ENCODE assay signal across 21 cellular contexts in genomic region chr10:3704565-3705360, GRCh38.
DNase-seq lines count a peak whose midpoint lies in the region; ATAC-seq, FAIRE-seq and TF ChIP-seq lines count a peak whose summit lies in the region.
"Had no signal": no experiment of that assay in that cellular context is flagged by ENCODE, and none has a peak within 500 bp of the region (broad histone marks: within the 10 kb centered on the region; RNA-seq: fewer than 3 reads in every experiment).

No MANE protein-coding gene starts in this region.

- peak overlapping the region; percentile 38 to 83 (median 71) for H3K4me2 ChIP-seq in BLaER1 treated with 17β-estradiol and CSF1 and Interleukin-3, amounts not matched to agents 10 nM and 100 nM
- no peak overlapping the region for H3K4me2 ChIP-seq in GM23338
- no peak overlapping the region for H3K4me2 ChIP-seq in K562 (ENCODE audit: insufficient read depth, low read length)

- H3K4me1 ChIP-seq in BLaER1 treated with 17β-estradiol and CSF1 and Interleukin-3, amounts not matched to agents 10 nM and 100 nM: peaks cover 22 to 91% (median 61%) of the 10 kb centered on the region in 10 experiments
- H3K4me1 ChIP-seq in GM23338 (ENCODE audit: insufficient read depth): peaks cover 7% of the 10 kb centered on the region; the same call in 1 of the 2 replicates
- peaks cover 0 to 19% of the 10 kb centered on the region in 2 experiments; a peak in 4 of 5 replicates for H3K4me1 ChIP-seq in K562 (replicated peaks in 1 of 2; ENCODE audit: control insufficient read depth in 2 of 2, insufficient read depth in 2 of 2, low read length in 2 of 2)
- peaks cover 14% of the 10 kb centered on the region for H3K4me1 ChIP-seq in left ventricle myocardium inferior

- FAIRE-seq in K562 (lab: Jason Lieb, UNC): no peak
- FAIRE-seq: D721Med had no signal

- no peak for TF ChIP-seq POLR2A in K562 (conservative IDR thresholded peaks at IDR 0.05)

- POLR2A ChIA-PET in K562 (lab: Yijun Ruan, JAX): interaction anchor here (0.7 to 1.5 kb wide), 4 partner anchors 14 to 81 kb away, joined by 3 to 4 read pairs (median 4); partner anchors contain the start of gene KLF6

- no peak overlapping the region for H3K27ac Mint-ChIP-seq in GM23338
- H3K27ac Mint-ChIP-seq: B cell; CD8-positive, alpha-beta T cell had no signal

- DNase-seq in GM23338 (ENCODE audit: low spot score) (no peak), K562 (ENCODE audit: extremely low read depth in 1 of 4, low spot score in 3 of 4) (peak in 1 of 4 experiments; percentile 24), left ventricle myocardium inferior (no peak), RKO (ENCODE audit: low spot score) (no peak), DMS153 (lab: John Stamatoyannopoulos, UW) (no peak)
- no peak for DNase-seq in stimulated activated naive CD4-positive, alpha-beta T cell (lab: John Stamatoyannopoulos, UW)
- DNase-seq: CD8-positive, alpha-beta T cell; DMS79 treated with DMSO at 0.1 percent for 48 hours; GOT3; MV-4-11; NCI-H146; NCI-H2081 treated with DMSO at 0.1 percent for 48 hours; NCI-H226; NCI-H524 treated with DMSO at 0.1 percent for 48 hours; SHP77 treated with DMSO at 0.1 percent for 48 hours; T-helper 1 cell had no signal

- intact Hi-C loops in K562 (cut with micrococcal nuclease) (no loop called here), left ventricle myocardium inferior (cut with micrococcal nuclease) (no loop called here)

- no peaks in the 10 kb centered on the region for H3F3A ChIP-seq in GM23338 (replicated peaks; ENCODE audit: low read depth)

- H3K9ac ChIP-seq in BLaER1 treated with 17β-estradiol and CSF1 and Interleukin-3, amounts not matched to agents 10 nM and 100 nM: peak overlapping the region in 4 of 11 experiments; percentile 4 to 63 (median 8); a peak in 6 of 22 replicates
- no peak overlapping the region; a peak in 1 of 4 replicates for H3K9ac ChIP-seq in K562 (ENCODE audit: insufficient read depth in 1 of 2, low read depth in 2 of 2, low read length in 2 of 2)

- no peak overlapping the region for H3K4me3 Mint-ChIP-seq in GM23338
- H3K4me3 Mint-ChIP-seq: B cell; CD8-positive, alpha-beta T cell had no signal

- TF ChIP-seq EP300 in K562 (IDR thresholded peaks at IDR 0.05; ENCODE audit: low read length): no peak

- H3K36me3 Mint-ChIP-seq in GM23338 (ENCODE audit: low read depth): no peaks in the 10 kb centered on the region
- H3K36me3 Mint-ChIP-seq: CD8-positive, alpha-beta T cell had no signal

- H3K79me2 ChIP-seq in GM23338 (replicated peaks; ENCODE audit: insufficient read depth) (no peaks in the 10 kb centered on the region), K562 (ENCODE audit: control insufficient read depth, insufficient read depth, low read length) (no peaks in the 10 kb centered on the region)

- peak overlapping the region in 4 of 11 experiments; percentile 15 to 68 (median 27); a peak in 7 of 22 replicates for H3K27ac ChIP-seq in BLaER1 treated with 17β-estradiol and CSF1 and Interleukin-3, amounts not matched to agents 10 nM and 100 nM
- H3K27ac ChIP-seq in GM23338 (ENCODE audit: low read depth) (no peak overlapping the region), K562 (ENCODE audit: extremely low read depth, low read depth, low read length) (no peak overlapping the region), left ventricle myocardium inferior (replicated peaks) (peak overlapping the region; percentile 27)

- H3K9me3 Mint-ChIP-seq in GM23338: no peaks in the 10 kb centered on the region
- H3K9me3 Mint-ChIP-seq: CD8-positive, alpha-beta T cell had no signal

- TF ChIP-seq CTCF in GM23338 (conservative IDR thresholded peaks at IDR 0.05; ENCODE audit: low read depth in 2 of 2): no peak
- no peak for TF ChIP-seq CTCF in K562 (IDR thresholded peaks at IDR 0.05 in 2 of 3, conservative IDR thresholded peaks at IDR 0.05 in 1 of 3; ENCODE audit: insufficient read depth in 2 of 3, low read depth in 1 of 3, low read length in 3 of 3)
- no peak for TF ChIP-seq CTCF in left ventricle myocardium inferior (IDR thresholded peaks at IDR 0.05; ENCODE audit: borderline replicate concordance)

- H3K9me2 ChIP-seq in GM23338 (ENCODE audit: insufficient read depth): no peaks in the 10 kb centered on the region

- in situ Hi-C loops in K562 (cut with MboI): no loop called here

- H2AFZ ChIP-seq in GM23338 (peak overlapping the region; percentile 35; the same call in 1 of the 2 replicates), K562 (ENCODE audit: low read depth, low read length) (no peak overlapping the region)

- peaks cover 0 to 21% (median 5%) of the 10 kb centered on the region in 11 experiments; a peak in 6 of 22 replicates for H3K9me3 ChIP-seq in BLaER1 treated with 17β-estradiol and CSF1 and Interleukin-3, amounts not matched to agents 10 nM and 100 nM (replicated peaks in 1 of 11)
- no peaks in the 10 kb centered on the region for H3K9me3 ChIP-seq in K562 (replicated peaks; ENCODE audit: control insufficient read depth, insufficient read depth, low read depth, low read length)
- no peaks in the 10 kb centered on the region for H3K9me3 ChIP-seq in left ventricle myocardium inferior (replicated peaks)

- no peaks in the 10 kb centered on the region for H3K27me3 Mint-ChIP-seq in GM23338 (ENCODE audit: insufficient read depth, low read depth, poor library complexity)
- H3K27me3 Mint-ChIP-seq: B cell had no signal

- peaks cover 11% of the 10 kb centered on the region for H3K4me1 Mint-ChIP-seq in GM23338

- H3K9me1 ChIP-seq in K562 (ENCODE audit: control insufficient read depth, insufficient read depth, low read length): no peaks in the 10 kb centered on the region

- TF ChIP-seq RAD21 in K562 (CRISPR knock-in tag; conservative IDR thresholded peaks at IDR 0.05 in 1 of 2, IDR thresholded peaks at IDR 0.05 in 1 of 2): no peak

- H3K4me3 ChIP-seq in BLaER1 treated with 17β-estradiol and CSF1 and Interleukin-3, amounts not matched to agents 10 nM and 100 nM: peak overlapping the region in 1 of 10 experiments; percentile 31; a peak in 2 of 20 replicates
- H3K4me3 ChIP-seq in GM23338: no peak overlapping the region
- no peak overlapping the region for H3K4me3 ChIP-seq in K562
- H3K4me3 ChIP-seq in left ventricle myocardium inferior: no peak overlapping the region

- H3K27me3 ChIP-seq in BLaER1 treated with 17β-estradiol and CSF1 and Interleukin-3, amounts not matched to agents 10 nM and 100 nM: no peaks in the 10 kb centered on the region
- H3K27me3 ChIP-seq in GM23338 (ENCODE audit: insufficient read depth): no peaks in the 10 kb centered on the region
- H3K27me3 ChIP-seq in K562 (ENCODE audit: control insufficient read depth in 2 of 2, insufficient read depth in 2 of 2, low read length in 2 of 2): peaks cover 0 to 4% of the 10 kb centered on the region in 2 experiments; a peak in 1 of 5 replicates
- H3K27me3 ChIP-seq in left ventricle myocardium inferior (ENCODE audit: low read depth): no peaks in the 10 kb centered on the region

- ATAC-seq in GM23338 (no peak), K562 (peak; percentile 66)
- ATAC-seq: CD8-positive, alpha-beta T cell; Panc1; SK-N-SH treated with all-trans-retinoic acid at 6 μM for 48 hours had no signal

- no peaks in the 10 kb centered on the region for H4K20me1 ChIP-seq in BLaER1 treated with 17β-estradiol and CSF1 and Interleukin-3, amounts not matched to agents 10 nM and 100 nM
- no peaks in the 10 kb centered on the region for H4K20me1 ChIP-seq in GM23338 (replicated peaks; ENCODE audit: insufficient read depth)
- H4K20me1 ChIP-seq in K562 (replicated peaks; ENCODE audit: control insufficient read depth, insufficient read depth, low read length): no peaks in the 10 kb centered on the region

- 49% methylated on average over 11 of the region's 11 CpGs for WGBS in K562 (ENCODE audit: insufficient coverage, low coverage, missing lambda C conversion rate)

- BruUV-seq in K562 (replicated peaks; lab: Mats Ljungman, UMichigan): no TSS peak

- H3K36me3 ChIP-seq in BLaER1 treated with 17β-estradiol and CSF1 and Interleukin-3, amounts not matched to agents 10 nM and 100 nM: 0 out of 22 replicates have a peak, but pooled peaks cover 0 to 4% (median 0%) of the 10 kb centered on the region in 11 experiments
- H3K36me3 ChIP-seq in GM23338 (ENCODE audit: insufficient read depth) (no peaks in the 10 kb centered on the region), K562 (ENCODE audit: control insufficient read depth, insufficient read depth, low read length) (no peaks in the 10 kb centered on the region), left ventricle myocardium inferior (no peaks in the 10 kb centered on the region)

- CTCF ChIA-PET in K562 (lab: Yijun Ruan, JAX; ENCODE audit: low intra/inter-chr PET ratio): no interaction called here

TF ChIP-seq in GM23338, 12 proteins besides CTCF, POLR2A, EP300 and RAD21 (continues in another document):
- TF ChIP-seq EZH2phosphoT487 (IDR thresholded peaks at IDR 0.05; ENCODE audit: unreplicated experiment): no peak
- no peak for TF ChIP-seq ZNF114 (CRISPR knock-in tag; IDR thresholded peaks at IDR 0.05)
- no peak for TF ChIP-seq EZH2 (IDR thresholded peaks at IDR 0.05; ENCODE audit: low read depth, unreplicated experiment)
- TF ChIP-seq CREB1 (CRISPR knock-in tag; IDR thresholded peaks at IDR 0.05; ENCODE audit: low read depth): no peak
- TF ChIP-seq ETS1 (IDR thresholded peaks at IDR 0.05): no peak

TF ChIP-seq in K562, 482 proteins besides CTCF, POLR2A, EP300 and RAD21 (continues in another document):
- TF ChIP-seq NKRF (IDR thresholded peaks at IDR 0.05; ENCODE audit: borderline replicate concordance): no peak
- no peak for TF ChIP-seq RBFOX2 (IDR thresholded peaks at IDR 0.05; ENCODE audit: low read depth, low read length)
- no peak for TF ChIP-seq RBM14 (IDR thresholded peaks at IDR 0.05; ENCODE audit: borderline replicate concordance, insufficient read depth, low read depth, low read length)

Comparison
In these comparisons a context has a peak if more than half of its experiments do, and no peak if none do; other contexts are left out.
1. H3K4me2 ChIP-seq: peak in BLaER1 treated with 17β-estradiol and CSF1 and Interleukin-3, amounts not matched to agents 10 nM and 100 nM (11 of 11); none in GM23338 (single experiment) and K562 (single experiment).